In the genomic region with DNA sequence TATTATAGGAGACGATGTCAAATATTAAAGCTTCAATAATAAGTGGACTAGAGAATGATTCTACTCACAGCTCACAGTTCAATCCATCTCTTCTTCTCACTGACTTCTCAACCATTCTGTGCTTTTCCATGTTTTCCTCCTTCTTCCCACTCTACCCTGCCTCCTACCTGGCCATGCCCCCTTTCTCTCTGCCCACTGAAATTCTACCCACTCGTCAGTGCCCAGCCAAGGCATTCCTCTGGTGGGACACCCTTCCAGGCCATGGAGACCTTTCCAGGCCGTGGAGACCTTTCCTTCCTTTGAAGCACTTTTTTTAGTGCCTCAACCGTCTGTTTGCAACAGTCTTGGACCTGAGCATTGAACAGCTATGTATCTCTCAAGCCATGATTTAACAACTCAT, we compare ENCODE assay signal across 20 cellular contexts. TPM values are rescaled to one million over a fixed set of nuclear protein-coding genes. Genes with fewer than 3 reads are reported as not detected.
DNase-seq lines count a peak whose midpoint lies in the region; ATAC-seq and TF ChIP-seq lines count a peak whose summit lies in the region.
"Had no signal": no experiment of that assay in that cellular context is flagged by ENCODE, and none has a peak within 500 bp of the region (broad histone marks: within the 10 kb centered on the region; RNA-seq: fewer than 3 reads in every experiment).

No MANE protein-coding gene starts in this region.

- peaks cover 66% of the 10 kb centered on the region for H4K20me1 ChIP-seq in DOHH2 (ENCODE audit: control insufficient read depth, insufficient read depth, low read depth, low read length)

- no peak for ATAC-seq in activated naive CD4-positive, alpha-beta T cell treated with anti-CD3 and anti-CD28 coated beads, Interleukin-2, amount 50 U/mL, for 72 hours
- ATAC-seq in psoas muscle (peak in 3 of 4 donors; percentile 41 to 72 (median 42)), GM18868 (IDR thresholded peaks at IDR 0.05; ENCODE audit: unreplicated experiment) (no peak)
- ATAC-seq: A549 had no signal

- H3K36me3 ChIP-seq in DOHH2 (ENCODE audit: control insufficient read depth, low read length) (peaks cover 98% of the 10 kb centered on the region), psoas muscle (ENCODE audit: insufficient read depth in 1 of 2, low read depth in 1 of 2) (no peaks in the 10 kb centered on the region)
- H3K36me3 ChIP-seq: cardiac muscle cell had no signal

- peaks cover 90% of the 10 kb centered on the region for H3K4me1 Mint-ChIP-seq in activated CD4-positive, alpha-beta T cell treated with anti-CD3 and anti-CD28 coated beads, Interleukin-2, amount 10 ng/mL, durations not matched to agents 7 days and 5 days

- no peak for DNase-seq in activated CD4-positive, alpha-beta T cell treated with anti-CD3 and anti-CD28 coated beads, Interleukin-2, amount 10 ng/mL, durations not matched to agents 7 days and 5 days
- DNase-seq in activated CD4-positive, alpha-beta T cell treated with anti-CD3 and anti-CD28 coated beads for 48 hours = no peak
- DNase-seq in activated naive CD4-positive, alpha-beta T cell treated with anti-CD3 and anti-CD28 coated beads, Interleukin-2, amount 50 U/mL, for 72 hours (ENCODE audit: low spot score in 2 of 2) = no peak
- DNase-seq in psoas muscle (no peak), NCI-H2196 (lab: John Stamatoyannopoulos, UW; ENCODE audit: unreplicated experiment) (no peak), NCI-H2107 treated with DMSO at 0.1 percent for 48 hours (lab: John Stamatoyannopoulos, UW; ENCODE audit: unreplicated experiment) (no peak)
- DNase-seq: amygdala; NCI-H2107; NCI-H510A treated with DMSO at 0.1 percent for 48 hours; NK-92 treated with Interleukin-12 subunit alpha and Interleukin-12 subunit beta, amount 100 ng/mL, for 24 hours; nucleus accumbens; RPMI8226; stimulated activated CD4-positive, alpha-beta T cell treated with anti-CD3 and anti-CD28 coated beads, Interleukin-4, amount 100 ng/mL, for 4 hours had no signal

- WGBS in psoas muscle, 3 donors = 25 to 52% (median 26%) methylated on average over 4 of the region's 4 CpGs

- peak overlapping the region; percentile 70 for H3K4me2 ChIP-seq in DOHH2 (ENCODE audit: low read length)
- H3K4me2 ChIP-seq: A549 had no signal

- no peak for TF ChIP-seq CTCF in DOHH2 (IDR thresholded peaks at IDR 0.05; ENCODE audit: low read depth, low read length, poor library complexity, severe bottlenecking)
- TF ChIP-seq CTCF in psoas muscle (IDR thresholded peaks at IDR 0.05) = no peak

- H3F3A ChIP-seq in DOHH2 (ENCODE audit: control insufficient read depth, insufficient read depth) = peaks cover 53% of the 10 kb centered on the region

- no peaks in the 10 kb centered on the region for H3K9me2 ChIP-seq in DOHH2 (replicated peaks; ENCODE audit: control insufficient read depth, low read length)

- H3K9me3 Mint-ChIP-seq in activated CD4-positive, alpha-beta T cell treated with anti-CD3 and anti-CD28 coated beads, Interleukin-2, amount 10 ng/mL, durations not matched to agents 7 days and 5 days = peaks cover 12% of the 10 kb centered on the region
- peaks cover 0 to 5% of the 10 kb centered on the region in 2 donors for H3K9me3 Mint-ChIP-seq in activated naive CD4-positive, alpha-beta T cell treated with anti-CD3 and anti-CD28 coated beads, Interleukin-2, amount 50 U/mL, for 72 hours

- no peaks in the 10 kb centered on the region for H3K27me3 ChIP-seq in DOHH2 (ENCODE audit: control insufficient read depth, low read length)
- H3K27me3 ChIP-seq in psoas muscle (ENCODE audit: insufficient read depth in 3 of 3, low read length in 2 of 3) = no peaks in the 10 kb centered on the region
- H3K27me3 ChIP-seq: cardiac muscle cell had no signal

- H3K27ac Mint-ChIP-seq in activated CD4-positive, alpha-beta T cell treated with anti-CD3 and anti-CD28 coated beads, Interleukin-2, amount 10 ng/mL, durations not matched to agents 7 days and 5 days = peak overlapping the region; percentile 61
- peak overlapping the region; percentile 53 to 71 for H3K27ac Mint-ChIP-seq in activated naive CD4-positive, alpha-beta T cell treated with anti-CD3 and anti-CD28 coated beads, Interleukin-2, amount 50 U/mL, for 72 hours

- H3K4me3 ChIP-seq in DOHH2 (ENCODE audit: low read length) = peak overlapping the region; percentile 48
- H3K4me3 ChIP-seq in psoas muscle = peak overlapping the region; percentile 57
- H3K4me3 ChIP-seq: A549, cardiac muscle cell, SK-N-MC had no signal

- H3K27ac ChIP-seq in DOHH2 (ENCODE audit: low read depth, low read length) (peak overlapping the region; percentile 72), psoas muscle (peak overlapping the region; percentile 81)
- H3K27ac ChIP-seq: A549, cardiac muscle cell, epithelial cell of prostate, HL-60, SK-N-MC had no signal

- H3K27me3 Mint-ChIP-seq in activated CD4-positive, alpha-beta T cell treated with anti-CD3 and anti-CD28 coated beads, Interleukin-2, amount 10 ng/mL, durations not matched to agents 7 days and 5 days = no peaks in the 10 kb centered on the region

- POLR2A ChIA-PET in activated CD4-positive, alpha-beta T cell treated with anti-CD3 and anti-CD28 coated beads, Interleukin-2, amount 10 ng/mL, durations not matched to agents 7 days and 5 days (lab: Charles Lee) = no interaction called here

- H3K4me1 ChIP-seq in DOHH2 (ENCODE audit: control insufficient read depth, low read length) (peaks cover 99% of the 10 kb centered on the region), psoas muscle (peaks cover 39% of the 10 kb centered on the region)
- H3K4me1 ChIP-seq: A549 had no signal

- H3K79me2 ChIP-seq in DOHH2 (ENCODE audit: control insufficient read depth, low read length) = peaks cover 100% of the 10 kb centered on the region

- no peaks in the 10 kb centered on the region for H3K9me3 ChIP-seq in DOHH2 (ENCODE audit: control insufficient read depth, insufficient read depth, low read length)
- no peaks in the 10 kb centered on the region for H3K9me3 ChIP-seq in psoas muscle
- H3K9me3 ChIP-seq: A549 had no signal

- intact Hi-C loops in psoas muscle (cut with DNase I) = no loop called here

- H3K4me3 Mint-ChIP-seq in activated CD4-positive, alpha-beta T cell treated with anti-CD3 and anti-CD28 coated beads, Interleukin-2, amount 10 ng/mL, durations not matched to agents 7 days and 5 days = no peak overlapping the region

- peaks cover 34% of the 10 kb centered on the region for H3K36me3 Mint-ChIP-seq in activated CD4-positive, alpha-beta T cell treated with anti-CD3 and anti-CD28 coated beads, Interleukin-2, amount 10 ng/mL, durations not matched to agents 7 days and 5 days (ENCODE audit: low read depth)
- H3K36me3 Mint-ChIP-seq in activated naive CD4-positive, alpha-beta T cell treated with anti-CD3 and anti-CD28 coated beads, Interleukin-2, amount 50 U/mL, for 72 hours = peaks cover 11 to 28% of the 10 kb centered on the region in 2 donors

- CTCF ChIA-PET in activated CD4-positive, alpha-beta T cell treated with anti-CD3 and anti-CD28 coated beads, Interleukin-2, amount 10 ng/mL, durations not matched to agents 7 days and 5 days (lab: Charles Lee) = interaction anchor here (0.7 to 1.3 kb wide), 4 partner anchors 48 to 200 kb away, joined by 3 read pairs; no protein-coding TSS in a partner anchor

RNA-seq across cellular contexts. Expression of gene BACH2, which starts 18.5 kb away (rescaled TPM):
- 10 to 100 TPM; 59.4 to 61.6 TPM for total RNA-seq in activated CD4-positive, alpha-beta T cell treated with anti-CD3 and anti-CD28 coated beads, Interleukin-2, amount 10 ng/mL, durations not matched to agents 7 days and 5 days
- 10 to 100 TPM; 48.7 to 90.8 TPM for total RNA-seq in activated naive CD4-positive, alpha-beta T cell treated with anti-CD3 and anti-CD28 coated beads, Interleukin-2, amount 50 U/mL, for 72 hours
- total RNA-seq in psoas muscle = 10 to 100 TPM in 2 of 4 donors, 1 to 10 TPM in 2; 5.9 to 16.9 (median 10.0) TPM
- polyA plus RNA-seq in psoas muscle = 1 to 10 TPM in 1 of 3 donors, under 1 TPM in 2; 0.12 to 1.2 (median 1.00) TPM

Comparison
In these comparisons a context has a peak if more than half of its experiments do, and no peak if none do; other contexts are left out.
1. ATAC-seq: peak in psoas muscle (3 of 4); none in activated naive CD4-positive, alpha-beta T cell treated with anti-CD3 and anti-CD28 coated beads, Interleukin-2, amount 50 U/mL, for 72 hours (0 of 2) and GM18868 (single experiment).